ENCODE assay signal across 9 cellular contexts in the genomic region with DNA sequence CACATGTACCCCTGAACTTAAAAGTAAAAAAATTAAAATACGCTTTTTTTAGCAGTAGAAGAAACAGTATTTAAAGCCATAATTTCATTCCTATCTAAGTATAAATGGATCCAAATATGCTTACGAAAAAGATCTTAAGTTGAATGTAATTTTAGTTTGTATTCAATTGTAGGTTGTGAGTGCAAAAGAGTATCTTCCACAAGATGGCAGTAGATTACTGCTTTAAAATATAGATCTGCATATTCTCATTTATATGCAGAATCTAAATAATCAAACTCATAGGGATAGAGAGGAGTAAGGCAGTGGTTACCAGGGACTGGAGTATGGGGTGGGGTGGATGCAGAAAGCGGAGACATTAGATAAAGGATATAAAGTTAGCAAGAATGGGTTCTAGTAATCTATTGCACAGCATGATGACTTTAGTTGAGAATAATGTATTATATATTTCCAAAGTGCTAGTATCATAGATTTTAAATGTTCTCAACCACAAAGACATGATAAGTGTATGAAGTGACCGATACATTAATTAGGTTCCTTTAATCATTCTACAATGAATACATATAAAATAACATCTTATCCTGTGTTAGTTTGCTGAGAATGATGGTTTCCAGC. TPM values are rescaled to one million over a fixed set of nuclear protein-coding genes. Genes with fewer than 3 reads are reported as not detected.
DNase-seq lines count a peak whose midpoint lies in the region; ATAC-seq and TF ChIP-seq lines count a peak whose summit lies in the region.
"Had no signal": no experiment of that assay in that cellular context is flagged by ENCODE, and none has a peak within 500 bp of the region (broad histone marks: within the 10 kb centered on the region; RNA-seq: fewer than 3 reads in every experiment).

No MANE protein-coding gene starts in this region.

- DNase-seq in GM03348 (ENCODE audit: low spot score) (peak; percentile 51), LNCaP clone FGC (ENCODE audit: low read depth) (no peak), breast epithelium (ENCODE audit: low spot score in 2 of 2) (no peak), osteoblast (ENCODE audit: insufficient read length, low spot score, missing footprints) (no peak)
- no peak for DNase-seq in stimulated activated CD4-positive, alpha-beta T cell treated with anti-CD3 and anti-CD28 coated beads, Interleukin-12 subunit alpha, Interleukin-12 subunit beta, amount 100 ng/mL, for 4 hours
- DNase-seq: left lung had no signal

- intact Hi-C loops in breast epithelium (cut with DNase I; ENCODE audit: low total_unique reads), result no loop called here

- no peak for ATAC-seq in HG02623 (IDR thresholded peaks at IDR 0.05; ENCODE audit: unreplicated experiment)
- no peak for ATAC-seq in activated CD4-positive, CD25-positive, alpha-beta regulatory T cell treated with anti-CD3 and anti-CD28 coated beads, Interleukin-2, amount 50 U/mL, for 24 hours
- ATAC-seq: left lung had no signal

- no peaks in the 10 kb centered on the region for H4K20me1 ChIP-seq in osteoblast (ENCODE audit: insufficient read depth, low read length)

- H3K36me3 ChIP-seq in breast epithelium (no peaks in the 10 kb centered on the region), osteoblast (ENCODE audit: insufficient read depth, low read length) (no peaks in the 10 kb centered on the region)
- H3K36me3 ChIP-seq: left lung had no signal

- no peak overlapping the region for H3K27ac ChIP-seq in breast epithelium
- no peak overlapping the region for H3K27ac ChIP-seq in osteoblast (ENCODE audit: low read depth, low read length)
- H3K27ac ChIP-seq: left lung had no signal

- H3K9me3 ChIP-seq in breast epithelium, result no peaks in the 10 kb centered on the region
- H3K9me3 ChIP-seq in osteoblast (ENCODE audit: low read depth, low read length), result no peaks in the 10 kb centered on the region
- H3K9me3 ChIP-seq: left lung had no signal

- H3K4me3 ChIP-seq in LNCaP clone FGC (ENCODE audit: low read depth, low read length) (no peak overlapping the region), breast epithelium (no peak overlapping the region), osteoblast (ENCODE audit: insufficient read depth, low read length) (no peak overlapping the region)
- H3K4me3 ChIP-seq: left lung had no signal

- H3K4me1 ChIP-seq in breast epithelium (no peaks in the 10 kb centered on the region), osteoblast (ENCODE audit: insufficient read depth, low read length) (no peaks in the 10 kb centered on the region)
- H3K4me1 ChIP-seq: left lung had no signal

- no peaks in the 10 kb centered on the region for H3K79me2 ChIP-seq in osteoblast (ENCODE audit: insufficient read depth, low read length)

- H2AFZ ChIP-seq in osteoblast (ENCODE audit: low read length), result no peak overlapping the region

- H3K27me3 ChIP-seq in breast epithelium (no peaks in the 10 kb centered on the region), osteoblast (ENCODE audit: insufficient read depth, low read length) (peaks cover 8% of the 10 kb centered on the region)

- TF ChIP-seq CTCF in LNCaP clone FGC (IDR thresholded peaks at IDR 0.05; ENCODE audit: control insufficient read depth, extremely low read depth, insufficient read depth) (peak; percentile 59), breast epithelium (IDR thresholded peaks at IDR 0.05) (peak in 2 of 3 donors; percentile 29 to 54), osteoblast (IDR thresholded peaks at IDR 0.05; ENCODE audit: extremely low read depth, low read depth, low read length) (peak; percentile 57)

- no peak overlapping the region for H3K4me2 ChIP-seq in osteoblast (ENCODE audit: insufficient read depth, low read length)

- no peak for TF ChIP-seq POLR2A in breast epithelium (IDR thresholded peaks at IDR 0.05)

RNA-seq across cellular contexts. Expression of gene OR7A17, which starts 14.2 kb away (rescaled TPM):
- not detected for total RNA-seq in breast epithelium
- not detected in 2 replicates for total RNA-seq in osteoblast
- total RNA-seq: left lung, subcutaneous adipose tissue had no signal

RNA-seq across cellular contexts. Expression of gene OR7A10, which starts 23.0 kb away (rescaled TPM):
- total RNA-seq in breast epithelium (not detected), osteoblast (not detected in 2 replicates)
- total RNA-seq: left lung, subcutaneous adipose tissue had no signal

RNA-seq across cellular contexts. Expression of gene OR7A5, which starts 36.7 kb away (rescaled TPM):
- total RNA-seq in breast epithelium, result 1 to 10 TPM in 1 of 3 donors, under 1 TPM in 1, not detected in 1; 0.33 to 1.3 TPM
- not detected in 2 replicates for total RNA-seq in osteoblast
- total RNA-seq: left lung, subcutaneous adipose tissue had no signal

RNA-seq across cellular contexts. Expression of gene OR7C1, which starts 36.7 kb away (rescaled TPM):
- 1 to 10 TPM in 1 of 3 donors, under 1 TPM in 1, not detected in 1; 0.98 to 1.5 TPM for total RNA-seq in breast epithelium
- not detected in 2 replicates for total RNA-seq in osteoblast
- total RNA-seq: subcutaneous adipose tissue had no signal
